Comparison of ENCODE assay signal across 9 cellular contexts in the genomic region with DNA sequence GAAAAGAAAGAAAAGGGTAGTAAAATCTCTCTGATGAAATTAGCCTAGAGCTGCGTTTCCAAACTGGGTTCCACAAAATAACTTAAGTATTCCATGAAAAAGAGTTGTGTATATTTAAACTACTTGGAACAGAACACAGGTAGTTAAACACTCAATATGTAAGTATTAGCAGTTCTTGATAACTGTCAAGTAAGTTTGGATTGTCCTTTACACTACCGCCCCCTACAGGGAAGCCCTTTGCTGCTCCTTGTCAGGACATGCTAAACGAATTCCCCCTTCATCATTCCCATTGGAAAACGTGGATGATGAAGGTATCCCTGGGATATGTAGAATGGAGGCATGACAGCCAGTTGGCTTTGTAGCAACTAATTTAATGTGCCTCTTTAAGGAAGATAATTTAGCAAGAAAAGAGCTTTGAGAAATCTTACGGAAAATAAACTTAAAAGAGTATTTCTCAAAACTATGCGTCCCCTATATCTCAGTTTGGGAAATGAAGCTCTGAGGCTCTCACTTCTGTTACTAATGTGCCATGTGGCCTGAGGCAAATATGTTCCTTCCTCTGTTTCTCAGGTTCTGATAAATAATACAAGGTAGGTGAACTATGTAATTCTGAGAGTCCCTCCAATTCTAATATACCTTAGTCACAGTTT. TPM values are rescaled to one million over a fixed set of nuclear protein-coding genes. Genes with fewer than 3 reads are reported as not detected.
DNase-seq lines count a peak whose midpoint lies in the region; ATAC-seq, FAIRE-seq and TF ChIP-seq lines count a peak whose summit lies in the region.
"Had no signal": no experiment of that assay in that cellular context is flagged by ENCODE, and none has a peak within 500 bp of the region (broad histone marks: within the 10 kb centered on the region; RNA-seq: fewer than 3 reads in every experiment).

No MANE protein-coding gene starts in this region.

- H3K27ac ChIP-seq in CD8-positive, alpha-beta memory T cell (ENCODE audit: low read depth, low read length) = no peak overlapping the region
- H3K27ac ChIP-seq in HEK293 (ENCODE audit: extremely low read depth, low read depth, low read length) (no peak overlapping the region), ascending aorta (no peak overlapping the region), keratinocyte (ENCODE audit: control insufficient read depth, insufficient read depth, low read length) (no peak overlapping the region)
- H3K27ac ChIP-seq: SK-N-MC had no signal

- no peak overlapping the region for H3K4me3 ChIP-seq in CD8-positive, alpha-beta memory T cell (ENCODE audit: low read length)
- H3K4me3 ChIP-seq in HEK293 (ENCODE audit: low read depth, low read length) (no peak overlapping the region), ascending aorta (no peak overlapping the region), keratinocyte (ENCODE audit: control insufficient read depth in 2 of 3, extremely low read depth in 1 of 3, insufficient read depth in 2 of 3, low read depth in 1 of 3, low read length in 3 of 3) (no peak overlapping the region)
- H3K4me3 ChIP-seq: SK-N-MC had no signal

- H2AFZ ChIP-seq in keratinocyte (ENCODE audit: control insufficient read depth, low read length) = no peak overlapping the region

- no peak overlapping the region for H3K4me3 Mint-ChIP-seq in CD8-positive, alpha-beta memory T cell
- no peak overlapping the region for H3K4me3 Mint-ChIP-seq in T-helper 1 cell treated with Interleukin-12 subunit alpha and Interleukin-12 subunit beta and Interleukin-4 antibody, amounts not matched to agents 30 μg/mL and 1 μg/mL, for 36 hours

- POLR2A ChIA-PET in CD8-positive, alpha-beta memory T cell (lab: Charles Lee) = interaction anchor here (1.0 to 1.8 kb wide), 2 partner anchors 18 to 89 kb away, joined by 4 to 9 read pairs; no protein-coding TSS in a partner anchor
- POLR2A ChIA-PET in HEK293 (lab: Yijun Ruan, JAX) = no interaction called here

- H3K36me3 Mint-ChIP-seq in CD8-positive, alpha-beta memory T cell = peaks cover 11 to 74% (median 15%) of the 10 kb centered on the region in 3 donors
- peaks cover 34% of the 10 kb centered on the region for H3K36me3 Mint-ChIP-seq in T-helper 1 cell treated with Interleukin-12 subunit alpha and Interleukin-12 subunit beta and Interleukin-4 antibody, amounts not matched to agents 30 μg/mL and 1 μg/mL, for 36 hours (ENCODE audit: low read depth)

- TF ChIP-seq CTCF in HEK293 (tag by site-specific recombination; IDR thresholded peaks at IDR 0.05) = no peak
- peak; percentile 16 to 38 (median 21) for TF ChIP-seq CTCF in ascending aorta (IDR thresholded peaks at IDR 0.05)
- peak; percentile 79 to 85 (median 81) for TF ChIP-seq CTCF in keratinocyte (optimal IDR thresholded peaks at IDR 0.05 in 1 of 3, IDR thresholded peaks at IDR 0.05 in 1 of 3, conservative IDR thresholded peaks at IDR 0.05 in 1 of 3; ENCODE audit: extremely low read depth in 1 of 3, insufficient read depth in 2 of 3, low read length in 3 of 3)

- H3K27me3 Mint-ChIP-seq in CD8-positive, alpha-beta memory T cell = no peaks in the 10 kb centered on the region
- H3K27me3 Mint-ChIP-seq in T-helper 1 cell treated with Interleukin-12 subunit alpha and Interleukin-12 subunit beta and Interleukin-4 antibody, amounts not matched to agents 30 μg/mL and 1 μg/mL, for 36 hours (ENCODE audit: low read depth) = no peaks in the 10 kb centered on the region

- intact Hi-C loops in ascending aorta (cut with DNase I) = loop anchor here (5.0 kb wide), 1 partner anchor 90 kb away; no protein-coding TSS in a partner anchor

- H3K4me1 ChIP-seq in CD8-positive, alpha-beta memory T cell (ENCODE audit: insufficient read depth, low read length) = no peaks in the 10 kb centered on the region
- H3K4me1 ChIP-seq in HEK293 (ENCODE audit: control insufficient read depth, insufficient read depth, low read length) (no peaks in the 10 kb centered on the region), ascending aorta (peaks cover 0 to 9% of the 10 kb centered on the region in 2 donors), keratinocyte (ENCODE audit: control insufficient read depth, extremely low read depth, insufficient read depth, low read length) (no peaks in the 10 kb centered on the region)

- peak; percentile 81 for FAIRE-seq in keratinocyte (lab: Jason Lieb, UNC)

- H3K4me2 ChIP-seq in keratinocyte (ENCODE audit: control insufficient read depth, extremely low read depth, insufficient read depth, low read depth, low read length) = no peak overlapping the region

- no peaks in the 10 kb centered on the region for H3K9me3 Mint-ChIP-seq in CD8-positive, alpha-beta memory T cell
- H3K9me3 Mint-ChIP-seq in T-helper 1 cell treated with Interleukin-12 subunit alpha and Interleukin-12 subunit beta and Interleukin-4 antibody, amounts not matched to agents 30 μg/mL and 1 μg/mL, for 36 hours = no peaks in the 10 kb centered on the region

- H3K27ac Mint-ChIP-seq in CD8-positive, alpha-beta memory T cell = peak overlapping the region in 3 of 8 donors; percentile 6 to 89 (median 35)
- peak overlapping the region; percentile 46 for H3K27ac Mint-ChIP-seq in T-helper 1 cell treated with Interleukin-12 subunit alpha and Interleukin-12 subunit beta and Interleukin-4 antibody, amounts not matched to agents 30 μg/mL and 1 μg/mL, for 36 hours

- no peaks in the 10 kb centered on the region for H3K9me1 ChIP-seq in keratinocyte (ENCODE audit: control insufficient read depth, extremely low read depth, insufficient read depth, low read length)

- no peak for ATAC-seq in HG02870 (IDR thresholded peaks at IDR 0.05; ENCODE audit: unreplicated experiment)

- DNase-seq in CD8-positive, alpha-beta memory T cell = peak; percentile 60 to 82 (median 69)
- DNase-seq in ascending aorta (ENCODE audit: low spot score in 2 of 2) (no peak), keratinocyte (ENCODE audit: low read depth, low spot score) (peak; percentile 44), SKM-1 treated with dmso at 0.1 percent for 144 hours (lab: John Stamatoyannopoulos, UW; ENCODE audit: unreplicated experiment) (no peak)
- DNase-seq in stimulated activated CD4-positive, alpha-beta T cell treated with anti-CD3 and anti-CD28 coated beads, Interleukin-1b, Interleukin-23, amount 100 ng/mL, for 48 hours = peak; percentile 49

- no peak overlapping the region for H3K9ac ChIP-seq in keratinocyte (ENCODE audit: control insufficient read depth, extremely low read depth, insufficient read depth, low read length)

- peaks cover 3% of the 10 kb centered on the region for H3K79me2 ChIP-seq in keratinocyte (ENCODE audit: control insufficient read depth, insufficient read depth, low read length)

- dilution Hi-C loops in keratinocyte (cut with MboI; ENCODE audit: extremely low pct_ligation_motif_present, low sequenced_read_pairs) = no loop called here

- H3K36me3 ChIP-seq in CD8-positive, alpha-beta memory T cell (ENCODE audit: insufficient read depth, low read length) = peaks cover 14% of the 10 kb centered on the region
- H3K36me3 ChIP-seq in HEK293 (ENCODE audit: control insufficient read depth in 2 of 2, insufficient read depth in 1 of 2, low read length in 2 of 2) = peaks cover 68 to 71% of the 10 kb centered on the region in 2 experiments
- peaks cover 48 to 54% of the 10 kb centered on the region in 2 donors for H3K36me3 ChIP-seq in ascending aorta
- H3K36me3 ChIP-seq in keratinocyte (ENCODE audit: control insufficient read depth in 2 of 2, extremely low read depth in 1 of 2, insufficient read depth in 2 of 2, low read length in 2 of 2) = peaks cover 9 to 21% of the 10 kb centered on the region in 2 experiments

- no peaks in the 10 kb centered on the region for H4K20me1 ChIP-seq in keratinocyte (ENCODE audit: control insufficient read depth, extremely low read depth, insufficient read depth, low read length)

- H3K27me3 ChIP-seq in CD8-positive, alpha-beta memory T cell (ENCODE audit: insufficient read depth, low read length, poor library complexity, severe bottlenecking) = no peaks in the 10 kb centered on the region
- H3K27me3 ChIP-seq in ascending aorta (no peaks in the 10 kb centered on the region), keratinocyte (ENCODE audit: control insufficient read depth, extremely low read depth, insufficient read depth, low read length) (no peaks in the 10 kb centered on the region)

- no peaks in the 10 kb centered on the region for H3K9me3 ChIP-seq in CD8-positive, alpha-beta memory T cell (ENCODE audit: low read length)
- no peaks in the 10 kb centered on the region for H3K9me3 ChIP-seq in HEK293 (ENCODE audit: control insufficient read depth, insufficient read depth, low read depth, low read length)
- no peaks in the 10 kb centered on the region for H3K9me3 ChIP-seq in ascending aorta
- no peaks in the 10 kb centered on the region for H3K9me3 ChIP-seq in keratinocyte (ENCODE audit: control insufficient read depth, low read depth, low read length)

- CTCF ChIA-PET in CD8-positive, alpha-beta memory T cell (lab: Charles Lee) = interaction anchor here (0.7 to 6.2 kb wide), 23 partner anchors 10 to 143 kb away, joined by 3 to 206 read pairs (median 4); partner anchors contain the start of genes HASPIN, ITGAE and NCBP3
- CTCF ChIA-PET in HEK293 (lab: Yijun Ruan, JAX) = interaction anchor here (0.6 to 7.5 kb wide), 27 partner anchors 10 to 779 kb away, joined by 3 to 172 read pairs (median 3); partner anchors contain the start of gene NCBP3

- H3K4me1 Mint-ChIP-seq in CD8-positive, alpha-beta memory T cell = peaks cover 0 to 8% (median 5%) of the 10 kb centered on the region in 3 donors
- peaks cover 5% of the 10 kb centered on the region for H3K4me1 Mint-ChIP-seq in T-helper 1 cell treated with Interleukin-12 subunit alpha and Interleukin-12 subunit beta and Interleukin-4 antibody, amounts not matched to agents 30 μg/mL and 1 μg/mL, for 36 hours (ENCODE audit: low read depth)

RNA-seq across cellular contexts. Expression of gene NCBP3, which starts 18.8 kb away (rescaled TPM):
- 10 to 100 TPM; 39.9 to 42.0 TPM for total RNA-seq in CD8-positive, alpha-beta memory T cell
- polyA plus RNA-seq in CD8-positive, alpha-beta memory T cell = 18.0 TPM
- total RNA-seq in ascending aorta = 3.9 TPM
- 13.9 to 22.1 TPM (median 16.8 TPM) in 3 replicates for polyA plus RNA-seq in keratinocyte
- 35.7 TPM for polyA plus RNA-seq in keratinocyte (2011; ENCODE audit: low read depth)
- 7.0 and 8.2 TPM in 2 replicates for polyA plus RNA-seq in keratinocyte (2011; cell fraction: cytosol; rRNA removed)
- 31.3 and 39.0 TPM in 2 replicates for polyA plus RNA-seq in keratinocyte (2011; cell fraction: nucleus; rRNA removed)
- 18.0 and 25.3 TPM in 2 replicates for polyA plus RNA-seq in keratinocyte (2012; ENCODE audit: low replicate concordance)
- polyA minus RNA-seq in keratinocyte = 4.7 to 21.6 TPM (median 6.7 TPM) in 3 replicates
- 3.6 TPM for polyA minus RNA-seq in keratinocyte (2011; cell fraction: cytosol; rRNA and poly(A)+ RNA removed)
- 10.8 and 16.8 TPM in 2 replicates for polyA minus RNA-seq in keratinocyte (2011; cell fraction: nucleus; rRNA and poly(A)+ RNA removed)

RNA-seq across cellular contexts. Expression of gene ITGAE, which starts 26.3 kb away (rescaled TPM):
- 10 to 100 TPM; 46.6 to 47.3 TPM for total RNA-seq in CD8-positive, alpha-beta memory T cell
- polyA plus RNA-seq in CD8-positive, alpha-beta memory T cell = 66.6 TPM
- 15.8 TPM for total RNA-seq in ascending aorta
- polyA plus RNA-seq in keratinocyte = 45.7 to 66.6 TPM (median 50.8 TPM) in 3 replicates
- 7.7 TPM for polyA plus RNA-seq in keratinocyte (2011; ENCODE audit: low read depth)
- polyA plus RNA-seq in keratinocyte (2011; cell fraction: cytosol; rRNA removed) = 32.5 and 49.0 TPM in 2 replicates
- 16.4 and 23.9 TPM in 2 replicates for polyA plus RNA-seq in keratinocyte (2011; cell fraction: nucleus; rRNA removed)
- polyA plus RNA-seq in keratinocyte (2012; ENCODE audit: low replicate concordance) = 21.0 and 53.0 TPM in 2 replicates
- polyA minus RNA-seq in keratinocyte = 1.4 to 11.1 TPM (median 4.8 TPM) in 3 replicates
- polyA minus RNA-seq in keratinocyte (2011; cell fraction: cytosol; rRNA and poly(A)+ RNA removed) = 9.8 TPM
- polyA minus RNA-seq in keratinocyte (2011; cell fraction: nucleus; rRNA and poly(A)+ RNA removed) = 2.6 TPM in 2 replicates

Comparison
In these comparisons a context has a peak if more than half of its experiments do, and no peak if none do; other contexts are left out.
1. DNase-seq: peak in CD8-positive, alpha-beta memory T cell (5 of 5), keratinocyte (single experiment) and stimulated activated CD4-positive, alpha-beta T cell treated with anti-CD3 and anti-CD28 coated beads, Interleukin-1b, Interleukin-23, amount 100 ng/mL, for 48 hours (single experiment); none in ascending aorta (0 of 2) and SKM-1 treated with dmso at 0.1 percent for 144 hours (single experiment).